ENCODE assay signal across 10 cellular contexts in genomic region chr11:59801981-59802638, GRCh38. TPM values are rescaled to one million over a fixed set of nuclear protein-coding genes. Genes with fewer than 3 reads are reported as not detected.
DNase-seq lines count a peak whose midpoint lies in the region; ATAC-seq and TF ChIP-seq lines count a peak whose summit lies in the region.
"Had no signal": no experiment of that assay in that cellular context is flagged by ENCODE, and none has a peak within 500 bp of the region (broad histone marks: within the 10 kb centered on the region; RNA-seq: fewer than 3 reads in every experiment).

No MANE protein-coding gene starts in this region.

- H3K4me3 Mint-ChIP-seq in activated CD4-positive, alpha-beta memory T cell treated with anti-CD3 and anti-CD28 coated beads, Interleukin-2, amount 10 ng/mL, durations not matched to agents 7 days and 5 days, result no peak overlapping the region
- no peak overlapping the region for H3K4me3 Mint-ChIP-seq in activated CD4-positive, alpha-beta memory T cell treated with anti-CD3 and anti-CD28 coated beads for 36 hours

- peak; percentile 40 for ATAC-seq in upper lobe of right lung

- POLR2A ChIA-PET in activated CD4-positive, alpha-beta memory T cell treated with anti-CD3 and anti-CD28 coated beads, Interleukin-2, amount 10 ng/mL, durations not matched to agents 7 days and 5 days (lab: Charles Lee), result interaction anchor here (0.8 to 4.2 kb wide), 11 partner anchors 9 to 157 kb away, joined by 3 to 59 read pairs (median 4); partner anchors contain the start of genes PATL1 and STX3
- POLR2A ChIA-PET in activated CD4-positive, alpha-beta memory T cell treated with anti-CD3 and anti-CD28 coated beads for 36 hours (lab: Charles Lee), result no interaction called here

- H3K4me3 ChIP-seq in WERI-Rb-1 (ENCODE audit: low read depth, low read length), result no peak overlapping the region
- no peak overlapping the region for H3K4me3 ChIP-seq in upper lobe of right lung

- H3K4me1 Mint-ChIP-seq in activated CD4-positive, alpha-beta memory T cell treated with anti-CD3 and anti-CD28 coated beads, Interleukin-2, amount 10 ng/mL, durations not matched to agents 7 days and 5 days, result peaks cover 28% of the 10 kb centered on the region
- H3K4me1 Mint-ChIP-seq in activated CD4-positive, alpha-beta memory T cell treated with anti-CD3 and anti-CD28 coated beads for 36 hours (ENCODE audit: low read depth), result no peaks in the 10 kb centered on the region

- H3K27ac ChIP-seq in WERI-Rb-1, result peak overlapping the region; percentile 31
- H3K27ac ChIP-seq in upper lobe of right lung, result peak overlapping the region; percentile 15

- peak overlapping the region; percentile 60 for H3K27ac Mint-ChIP-seq in activated CD4-positive, alpha-beta memory T cell treated with anti-CD3 and anti-CD28 coated beads, Interleukin-2, amount 10 ng/mL, durations not matched to agents 7 days and 5 days
- H3K27ac Mint-ChIP-seq in activated CD4-positive, alpha-beta memory T cell treated with anti-CD3 and anti-CD28 coated beads for 36 hours, result no peak overlapping the region

- H3K27me3 Mint-ChIP-seq in activated CD4-positive, alpha-beta memory T cell treated with anti-CD3 and anti-CD28 coated beads, Interleukin-2, amount 10 ng/mL, durations not matched to agents 7 days and 5 days, result no peaks in the 10 kb centered on the region
- no peaks in the 10 kb centered on the region for H3K27me3 Mint-ChIP-seq in activated CD4-positive, alpha-beta memory T cell treated with anti-CD3 and anti-CD28 coated beads for 36 hours

- H3K27me3 ChIP-seq in WERI-Rb-1 (ENCODE audit: insufficient read depth, low read depth, severe bottlenecking), result no peaks in the 10 kb centered on the region
- no peaks in the 10 kb centered on the region for H3K27me3 ChIP-seq in upper lobe of right lung

- DNase-seq in activated CD4-positive, alpha-beta memory T cell treated with anti-CD3 and anti-CD28 coated beads, Interleukin-2, amount 10 ng/mL, durations not matched to agents 7 days and 5 days, result no peak
- DNase-seq in activated CD4-positive, alpha-beta memory T cell treated with anti-CD3 and anti-CD28 coated beads for 36 hours, result no peak
- DNase-seq in WERI-Rb-1, result peak; percentile 54
- peak; percentile 51 to 85 for DNase-seq in hippocampal formation (lab: John Stamatoyannopoulos, UW)
- DNase-seq in upper lobe of right lung, result no peak
- DNase-seq in COLO668 (lab: John Stamatoyannopoulos, UW; ENCODE audit: unreplicated experiment), result no peak
- DNase-seq in stimulated activated CD4-positive, alpha-beta T cell treated with anti-CD3 and anti-CD28 coated beads, Interleukin-12 subunit alpha, Interleukin-12 subunit beta, amount 100 ng/mL, for 4 hours, result no peak
- DNase-seq in T-helper 1 cell, result no peak

- intact Hi-C loops in activated CD4-positive, alpha-beta memory T cell treated with anti-CD3 and anti-CD28 coated beads for 36 hours (cut with micrococcal nuclease), result loop anchor here (1.0 kb wide), 2 partner anchors 48 to 265 kb away; no protein-coding TSS in a partner anchor
- intact Hi-C loops in upper lobe of right lung (cut with DNase I), result loop anchor here (5.0 kb wide), 1 partner anchor 50 kb away; no protein-coding TSS in a partner anchor

- no peaks in the 10 kb centered on the region for H3K9me3 ChIP-seq in WERI-Rb-1 (ENCODE audit: severe bottlenecking)
- no peaks in the 10 kb centered on the region for H3K9me3 ChIP-seq in upper lobe of right lung

- no peaks in the 10 kb centered on the region for H3K9me3 Mint-ChIP-seq in activated CD4-positive, alpha-beta memory T cell treated with anti-CD3 and anti-CD28 coated beads, Interleukin-2, amount 10 ng/mL, durations not matched to agents 7 days and 5 days
- H3K9me3 Mint-ChIP-seq in activated CD4-positive, alpha-beta memory T cell treated with anti-CD3 and anti-CD28 coated beads for 36 hours, result no peaks in the 10 kb centered on the region

- TF ChIP-seq CTCF in WERI-Rb-1 (IDR thresholded peaks at IDR 0.05; ENCODE audit: low read depth, low read length) (no peak), upper lobe of right lung (IDR thresholded peaks at IDR 0.05) (no peak)

- CTCF ChIA-PET in activated CD4-positive, alpha-beta memory T cell treated with anti-CD3 and anti-CD28 coated beads, Interleukin-2, amount 10 ng/mL, durations not matched to agents 7 days and 5 days (lab: Charles Lee), result interaction anchor here (0.6 to 7.0 kb wide), 13 partner anchors 8 to 265 kb away, joined by 3 to 99 read pairs (median 5); partner anchors contain the start of genes MRPL16, PATL1 and STX3
- CTCF ChIA-PET in activated CD4-positive, alpha-beta memory T cell treated with anti-CD3 and anti-CD28 coated beads for 36 hours (lab: Charles Lee), result interaction anchor here (0.6 to 8.2 kb wide), 19 partner anchors 8 to 329 kb away, joined by 3 to 132 read pairs (median 4); partner anchors contain the start of genes MRPL16, PATL1 and STX3

- H3K36me3 ChIP-seq in WERI-Rb-1 (peaks cover 85% of the 10 kb centered on the region), upper lobe of right lung (peaks cover 77% of the 10 kb centered on the region)

- H3K4me1 ChIP-seq in upper lobe of right lung, result no peaks in the 10 kb centered on the region

- peaks cover 62% of the 10 kb centered on the region for H3K36me3 Mint-ChIP-seq in activated CD4-positive, alpha-beta memory T cell treated with anti-CD3 and anti-CD28 coated beads, Interleukin-2, amount 10 ng/mL, durations not matched to agents 7 days and 5 days (ENCODE audit: low read depth)
- H3K36me3 Mint-ChIP-seq in activated CD4-positive, alpha-beta memory T cell treated with anti-CD3 and anti-CD28 coated beads for 36 hours, result peaks cover 15% of the 10 kb centered on the region

RNA-seq across cellular contexts. Expression of gene MRPL16, which starts 8.5 kb away (rescaled TPM):
- 10 to 100 TPM; 77.0 to 77.7 TPM for total RNA-seq in activated CD4-positive, alpha-beta memory T cell treated with anti-CD3 and anti-CD28 coated beads, Interleukin-2, amount 10 ng/mL, durations not matched to agents 7 days and 5 days
- 10 to 100 TPM; 80.2 to 80.5 TPM for total RNA-seq in activated CD4-positive, alpha-beta memory T cell treated with anti-CD3 and anti-CD28 coated beads for 36 hours
- 30.1 TPM for total RNA-seq in upper lobe of right lung

RNA-seq across cellular contexts. Expression of gene CBLIF, which starts 43.2 kb away (rescaled TPM):
- total RNA-seq in activated CD4-positive, alpha-beta memory T cell treated with anti-CD3 and anti-CD28 coated beads, Interleukin-2, amount 10 ng/mL, durations not matched to agents 7 days and 5 days, result not detected
- total RNA-seq in activated CD4-positive, alpha-beta memory T cell treated with anti-CD3 and anti-CD28 coated beads for 36 hours, result not detected
- total RNA-seq in upper lobe of right lung, result not detected
- total RNA-seq: osteocyte, urinary bladder had no signal

RNA-seq across cellular contexts. Expression of gene STX3, which starts 46.9 kb away (rescaled TPM):
- 10 to 100 TPM; 89.1 to 92.3 TPM for total RNA-seq in activated CD4-positive, alpha-beta memory T cell treated with anti-CD3 and anti-CD28 coated beads, Interleukin-2, amount 10 ng/mL, durations not matched to agents 7 days and 5 days
- total RNA-seq in activated CD4-positive, alpha-beta memory T cell treated with anti-CD3 and anti-CD28 coated beads for 36 hours, result 10 to 100 TPM; 11.7 to 12.3 TPM
- 75.1 TPM for total RNA-seq in upper lobe of right lung

Comparison
In these comparisons a context has a peak if more than half of its experiments do, and no peak if none do; other contexts are left out.
1. DNase-seq: peak in WERI-Rb-1 (single experiment) and hippocampal formation (2 of 2); none in activated CD4-positive, alpha-beta memory T cell treated with anti-CD3 and anti-CD28 coated beads, Interleukin-2, amount 10 ng/mL, durations not matched to agents 7 days and 5 days (single experiment), activated CD4-positive, alpha-beta memory T cell treated with anti-CD3 and anti-CD28 coated beads for 36 hours (single experiment), upper lobe of right lung (single experiment), COLO668 (single experiment), stimulated activated CD4-positive, alpha-beta T cell treated with anti-CD3 and anti-CD28 coated beads, Interleukin-12 subunit alpha, Interleukin-12 subunit beta, amount 100 ng/mL, for 4 hours (single experiment) and T-helper 1 cell (0 of 5).